21 cellular contexts compared by ENCODE assay signal in the genomic region with DNA sequence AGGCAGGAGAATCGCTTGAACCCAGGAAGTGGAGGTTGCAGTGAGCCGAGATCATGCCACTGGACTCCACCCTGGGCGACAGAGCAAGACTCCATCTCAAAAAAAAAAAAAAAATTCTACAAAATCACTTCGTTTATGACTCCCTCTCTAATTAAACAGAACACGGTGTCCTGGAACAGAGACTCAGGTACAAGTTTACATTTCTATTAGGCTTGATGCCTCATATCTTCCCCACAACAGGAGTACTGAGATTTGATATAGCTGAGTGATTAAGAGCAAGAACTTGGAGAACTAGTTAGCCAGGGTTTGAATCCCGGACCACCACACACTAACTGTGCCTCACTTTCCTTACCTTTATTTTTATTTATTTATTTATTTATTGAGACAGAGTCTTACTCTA. TPM values are rescaled to one million over a fixed set of nuclear protein-coding genes. Genes with fewer than 3 reads are reported as not detected.
DNase-seq lines count a peak whose midpoint lies in the region; ATAC-seq and TF ChIP-seq lines count a peak whose summit lies in the region.
"Had no signal": no experiment of that assay in that cellular context is flagged by ENCODE, and none has a peak within 500 bp of the region (broad histone marks: within the 10 kb centered on the region; RNA-seq: fewer than 3 reads in every experiment).

No MANE protein-coding gene starts in this region.

- no TSS peak for BruUV-seq in PC-9 (replicated peaks; lab: Mats Ljungman, UMichigan)

- peaks cover 36% of the 10 kb centered on the region for H3F3A ChIP-seq in PC-9 (ENCODE audit: insufficient read depth, low read depth)

- H3K4me3 ChIP-seq in PC-9, result peak overlapping the region; percentile 31; the same call in 1 of the 2 replicates
- no peak overlapping the region for H3K4me3 ChIP-seq in hepatocyte
- no peak overlapping the region for H3K4me3 ChIP-seq in skin epidermis
- H3K4me3 ChIP-seq: right atrium auricular region had no signal

- DNase-seq in PC-9, result no peak
- DNase-seq in hepatocyte (ENCODE audit: low spot score), result no peak
- DNase-seq in HuH-7 (ENCODE audit: low spot score), result no peak
- no peak for DNase-seq in iPS-NIHi11 (ENCODE audit: low spot score)
- DNase-seq: activated CD4-positive, alpha-beta T cell treated with anti-CD3 and anti-CD28 coated beads, Interleukin-2, amount 10 ng/mL, durations not matched to agents 7 days and 5 days; activated CD8-positive, alpha-beta memory T cell treated with anti-CD3 and anti-CD28 coated beads, Interleukin-2, amount 10 ng/mL, durations not matched to agents 7 days and 5 days; activated naive CD4-positive, alpha-beta T cell treated with anti-CD3 and anti-CD28 coated beads, Interleukin-2, amount 50 U/mL, for 16 hours; anterior cingulate cortex; caudate nucleus; DND-41; head of caudate nucleus; naive thymus-derived CD8-positive, alpha-beta T cell; NCI-H1105; NCI-H2029; NCI-H526 treated with DMSO at 0.1 percent for 48 hours; stimulated activated naive CD4-positive, alpha-beta T cell treated with Interleukin-2 at 50 U/mL for 16 hours had no signal

- H3K79me2 ChIP-seq in PC-9 (ENCODE audit: low read depth) (no peaks in the 10 kb centered on the region), hepatocyte (no peaks in the 10 kb centered on the region)

- POLR2A ChIA-PET in PC-9 (lab: Charles Lee; ENCODE audit: unreplicated experiment), result no interaction called here

- no peak for TF ChIP-seq CTCF in 22Rv1 (IDR thresholded peaks at IDR 0.05)
- TF ChIP-seq CTCF in PC-9 (conservative IDR thresholded peaks at IDR 0.05), result no peak
- no peak for TF ChIP-seq CTCF in hepatocyte (IDR thresholded peaks at IDR 0.05; ENCODE audit: poor library complexity)

- intact Hi-C loops in PC-9 (cut with micrococcal nuclease; ENCODE audit: unreplicated experiment), result loop anchor here (2.0 kb wide), 1 partner anchor 45 kb away; no protein-coding TSS in a partner anchor

- CTCF ChIA-PET in PC-9 (lab: Charles Lee), result no interaction called here

- ATAC-seq in GM19397 (IDR thresholded peaks at IDR 0.05; ENCODE audit: unreplicated experiment) (no peak), HG03175 (IDR thresholded peaks at IDR 0.05; ENCODE audit: unreplicated experiment) (no peak)
- ATAC-seq: activated CD8-positive, alpha-beta memory T cell treated with anti-CD3 and anti-CD28 coated beads, Interleukin-2, amount 10 ng/mL, durations not matched to agents 7 days and 5 days; naive thymus-derived CD8-positive, alpha-beta T cell had no signal

- H4K20me1 ChIP-seq in PC-9 (ENCODE audit: insufficient read depth) (no peaks in the 10 kb centered on the region), hepatocyte (ENCODE audit: insufficient read depth, poor library complexity, severe bottlenecking) (no peaks in the 10 kb centered on the region)

- no peaks in the 10 kb centered on the region for H3K36me3 ChIP-seq in PC-9 (ENCODE audit: low read depth)
- H3K36me3 ChIP-seq in hepatocyte (replicated peaks; ENCODE audit: insufficient read depth, low read depth), result no peaks in the 10 kb centered on the region
- H3K36me3 ChIP-seq: right atrium auricular region had no signal

- H3K9me2 ChIP-seq in PC-9 (ENCODE audit: insufficient read depth) (no peaks in the 10 kb centered on the region), hepatocyte (replicated peaks; ENCODE audit: insufficient read depth) (no peaks in the 10 kb centered on the region)

- H3K27me3 ChIP-seq in PC-9 (ENCODE audit: insufficient read depth, low read depth), result no peaks in the 10 kb centered on the region
- H3K27me3 ChIP-seq in hepatocyte, result no peaks in the 10 kb centered on the region
- H3K27me3 ChIP-seq: right atrium auricular region had no signal

- no peak overlapping the region for H2AFZ ChIP-seq in PC-9
- H2AFZ ChIP-seq in hepatocyte, result no peak overlapping the region

- H3K4me2 ChIP-seq in PC-9 (peak overlapping the region; percentile 77), hepatocyte (peak overlapping the region; percentile 59)

- H3K27ac ChIP-seq in 22Rv1 (peak overlapping the region; percentile 100), PC-9 (peak overlapping the region; percentile 78), hepatocyte (peak overlapping the region; percentile 90), skin epidermis (peak overlapping the region in 16 of 21 experiments; percentile 22 to 71 (median 55))
- H3K27ac ChIP-seq: right atrium auricular region had no signal

- 70% methylated on average over 6 of the region's 6 CpGs for WGBS in hepatocyte (ENCODE audit: low lambda C conversion rate, missing lambda C conversion rate)

- H3K4me1 ChIP-seq in PC-9 (replicated peaks; ENCODE audit: insufficient read depth) (peaks cover 48% of the 10 kb centered on the region), hepatocyte (ENCODE audit: insufficient read depth) (peaks cover 13% of the 10 kb centered on the region)

- H3K9me3 ChIP-seq in PC-9 (ENCODE audit: insufficient read depth, low read depth), result no peaks in the 10 kb centered on the region
- H3K9me3 ChIP-seq in hepatocyte (ENCODE audit: low read depth), result no peaks in the 10 kb centered on the region
- H3K9me3 ChIP-seq: right atrium auricular region had no signal

RNA-seq across cellular contexts. Expression of a gene that starts 42.2 kb away (rescaled TPM):
- 33.1 and 37.5 TPM in 2 replicates for total RNA-seq in PC-9 (2021)
- total RNA-seq in hepatocyte, result 77.3 and 81.1 TPM in 2 replicates
- 68.4 and 74.2 TPM in 2 replicates for polyA plus RNA-seq in hepatocyte
